ENCODE assay signal across 17 cellular contexts in genomic region chr1:20678599-20678998, GRCh38. TPM values are rescaled to one million over a fixed set of nuclear protein-coding genes. Genes with fewer than 3 reads are reported as not detected.
A peak's percentile ranks its signal among the peaks of the same experiment; 100 is the strongest.
DNase-seq lines count a peak whose midpoint lies in the region; ATAC-seq, FAIRE-seq and TF ChIP-seq lines count a peak whose summit lies in the region.
"Had no signal": no experiment of that assay in that cellular context is flagged by ENCODE, and none has a peak within 500 bp of the region (broad histone marks: within the 10 kb centered on the region; RNA-seq: fewer than 3 reads in every experiment).

No MANE protein-coding gene starts in this region.

- POLR2A ChIA-PET in K562 (lab: Yijun Ruan, JAX) = no interaction called here

- peak overlapping the region; percentile 59 to 86 (median 78) for H3K4me2 ChIP-seq in BLaER1 treated with 17β-estradiol and CSF1 and Interleukin-3, amounts not matched to agents 10 nM and 100 nM
- H3K4me2 ChIP-seq in K562 (ENCODE audit: insufficient read depth, low read length) = no peak overlapping the region

- no TSS peak for BruUV-seq in K562 (replicated peaks; lab: Mats Ljungman, UMichigan)

- no peak for TF ChIP-seq RAD21 in K562 (CRISPR knock-in tag; conservative IDR thresholded peaks at IDR 0.05 in 1 of 2, IDR thresholded peaks at IDR 0.05 in 1 of 2)

- H3K9me1 ChIP-seq in K562 (ENCODE audit: control insufficient read depth, insufficient read depth, low read length) = no peaks in the 10 kb centered on the region

- no peaks in the 10 kb centered on the region for H3K36me3 ChIP-seq in BLaER1 treated with 17β-estradiol and CSF1 and Interleukin-3, amounts not matched to agents 10 nM and 100 nM
- H3K36me3 ChIP-seq in K562 (ENCODE audit: control insufficient read depth, insufficient read depth, low read length) (no peaks in the 10 kb centered on the region), tibial artery (no peaks in the 10 kb centered on the region), upper lobe of left lung (peaks cover 0 to 18% (median 0%) of the 10 kb centered on the region in 4 donors), tibial nerve (no peaks in the 10 kb centered on the region)
- H3K36me3 ChIP-seq: BE2C had no signal

- WGBS in K562 (ENCODE audit: insufficient coverage, low coverage, missing lambda C conversion rate) = 5% methylated on average over 6 of the region's 6 CpGs
- WGBS in upper lobe of left lung, 2 donors = 60 to 70% methylated on average over 6 of the region's 6 CpGs
- 81 to 83% methylated on average over 6 of the region's 6 CpGs for WGBS in tibial nerve, 2 donors

- H3K4me3 ChIP-seq in BLaER1 treated with 17β-estradiol and CSF1 and Interleukin-3, amounts not matched to agents 10 nM and 100 nM = peak overlapping the region in 2 of 10 experiments; percentile 17 to 29; a peak in 2 of 20 replicates
- H3K4me3 ChIP-seq in K562 (no peak overlapping the region), tibial artery (no peak overlapping the region), upper lobe of left lung (no peak overlapping the region), tibial nerve (no peak overlapping the region)
- H3K4me3 ChIP-seq: heart left ventricle had no signal

- 0 out of 22 replicates have a peak, but pooled peaks cover 0 to 3% (median 0%) of the 10 kb centered on the region in 11 experiments for H4K20me1 ChIP-seq in BLaER1 treated with 17β-estradiol and CSF1 and Interleukin-3, amounts not matched to agents 10 nM and 100 nM
- no peaks in the 10 kb centered on the region for H4K20me1 ChIP-seq in K562 (replicated peaks; ENCODE audit: control insufficient read depth, insufficient read depth, low read length)

- FAIRE-seq in K562 (lab: Jason Lieb, UNC) = no peak
- FAIRE-seq: endothelial cell of umbilical vein had no signal

- H3K27ac ChIP-seq in BLaER1 treated with 17β-estradiol and CSF1 and Interleukin-3, amounts not matched to agents 10 nM and 100 nM = peak overlapping the region in 4 of 11 experiments; percentile 24 to 44 (median 34); a peak in 4 of 22 replicates
- H3K27ac ChIP-seq in K562 (ENCODE audit: extremely low read depth, low read depth, low read length) = no peak overlapping the region
- no peak overlapping the region for H3K27ac ChIP-seq in tibial artery
- H3K27ac ChIP-seq in upper lobe of left lung = no peak overlapping the region
- H3K27ac ChIP-seq in tibial nerve = no peak overlapping the region
- H3K27ac ChIP-seq: heart left ventricle had no signal

- TF ChIP-seq CTCF in GM13977 (IDR thresholded peaks at IDR 0.05; ENCODE audit: extremely low read depth, insufficient read depth, missing control alignments) = no peak
- no peak for TF ChIP-seq CTCF in K562 (IDR thresholded peaks at IDR 0.05 in 2 of 3, conservative IDR thresholded peaks at IDR 0.05 in 1 of 3; ENCODE audit: insufficient read depth in 2 of 3, low read depth in 1 of 3, low read length in 3 of 3)
- no peak for TF ChIP-seq CTCF in tibial artery (IDR thresholded peaks at IDR 0.05)
- TF ChIP-seq CTCF in upper lobe of left lung (IDR thresholded peaks at IDR 0.05) = no peak
- no peak for TF ChIP-seq CTCF in tibial nerve (IDR thresholded peaks at IDR 0.05)

- peak overlapping the region in 3 of 11 experiments; percentile 2 to 34 (median 4); a peak in 1 of 22 replicates for H3K9ac ChIP-seq in BLaER1 treated with 17β-estradiol and CSF1 and Interleukin-3, amounts not matched to agents 10 nM and 100 nM
- no peak overlapping the region for H3K9ac ChIP-seq in K562 (ENCODE audit: insufficient read depth in 1 of 2, low read depth in 2 of 2, low read length in 2 of 2)

- in situ Hi-C loops in GM13977 (cut with MboI; ENCODE audit: low pct_unique_long_range_greater_than_20kb, low sequenced_read_pairs, unreplicated experiment) (no loop called here), K562 (cut with MboI) (no loop called here)

- H3K79me2 ChIP-seq in K562 (ENCODE audit: control insufficient read depth, insufficient read depth, low read length) = no peaks in the 10 kb centered on the region

- intact Hi-C loops in K562 (cut with micrococcal nuclease) = no loop called here
- intact Hi-C loops in tibial artery (cut with DNase I; ENCODE audit: low total_unique reads) = no loop called here

- TF ChIP-seq POLR2A in K562 (conservative IDR thresholded peaks at IDR 0.05) (no peak), upper lobe of left lung (IDR thresholded peaks at IDR 0.05) (no peak), tibial nerve (IDR thresholded peaks at IDR 0.05) (no peak)

- ATAC-seq in K562 = no peak
- no peak for ATAC-seq in HG03432 (IDR thresholded peaks at IDR 0.05; ENCODE audit: unreplicated experiment)
- ATAC-seq in upper lobe of left lung (ENCODE audit: low FRiP score in 2 of 2) = no peak
- ATAC-seq: heart left ventricle, left cardiac atrium, right cardiac atrium had no signal

- H3K4me1 ChIP-seq in BLaER1 treated with 17β-estradiol and CSF1 and Interleukin-3, amounts not matched to agents 10 nM and 100 nM = peaks cover 27 to 50% (median 44%) of the 10 kb centered on the region in 10 experiments
- H3K4me1 ChIP-seq in K562 (replicated peaks in 1 of 2; ENCODE audit: control insufficient read depth in 2 of 2, insufficient read depth in 2 of 2, low read length in 2 of 2) (peaks cover 0 to 6% of the 10 kb centered on the region in 2 experiments; a peak in 1 of 5 replicates), tibial artery (no peaks in the 10 kb centered on the region), upper lobe of left lung (peaks cover 4 to 12% (median 7%) of the 10 kb centered on the region in 4 donors), tibial nerve (no peaks in the 10 kb centered on the region)
- H3K4me1 ChIP-seq: BE2C had no signal

- TF ChIP-seq EP300 in K562 (IDR thresholded peaks at IDR 0.05; ENCODE audit: low read length) (no peak), upper lobe of left lung (IDR thresholded peaks at IDR 0.05) (no peak), tibial nerve (IDR thresholded peaks at IDR 0.05) (no peak)

- DNase-seq in GM13977 (ENCODE audit: low spot score) = peak; percentile 61
- DNase-seq in NAMALWA (ENCODE audit: low spot score) = peak; percentile 20
- no peak for DNase-seq in K562 (ENCODE audit: extremely low read depth in 1 of 4, low spot score in 3 of 4)
- DNase-seq in tibial artery = no peak
- no peak for DNase-seq in upper lobe of left lung
- DNase-seq in tibial nerve (ENCODE audit: low spot score in 2 of 2) = no peak
- DNase-seq: activated CD4-positive, alpha-beta T cell treated with anti-CD3 and anti-CD28 coated beads for 4 hours; BE2C; EL; left cardiac atrium; NCI-H2107; right cardiac atrium; stimulated activated CD4-positive, alpha-beta T cell treated with anti-CD3 and anti-CD28 coated beads, Interleukin-4, amount 100 ng/mL, for 4 hours had no signal

- CTCF ChIA-PET in K562 (lab: Yijun Ruan, JAX; ENCODE audit: low intra/inter-chr PET ratio) = no interaction called here

- H2AFZ ChIP-seq in K562 (ENCODE audit: low read depth, low read length) = no peak overlapping the region

- H3K27me3 ChIP-seq in BLaER1 treated with 17β-estradiol and CSF1 and Interleukin-3, amounts not matched to agents 10 nM and 100 nM = no peaks in the 10 kb centered on the region
- H3K27me3 ChIP-seq in K562 (ENCODE audit: control insufficient read depth in 2 of 2, insufficient read depth in 2 of 2, low read length in 2 of 2) (peaks cover 32 to 47% of the 10 kb centered on the region in 2 experiments), tibial artery (no peaks in the 10 kb centered on the region), upper lobe of left lung (no peaks in the 10 kb centered on the region), tibial nerve (no peaks in the 10 kb centered on the region)
- H3K27me3 ChIP-seq: BE2C, heart left ventricle had no signal

- peaks cover 10 to 17% (median 13%) of the 10 kb centered on the region in 11 experiments for H3K9me3 ChIP-seq in BLaER1 treated with 17β-estradiol and CSF1 and Interleukin-3, amounts not matched to agents 10 nM and 100 nM (replicated peaks in 1 of 11)
- H3K9me3 ChIP-seq in K562 (replicated peaks; ENCODE audit: control insufficient read depth, insufficient read depth, low read depth, low read length) (no peaks in the 10 kb centered on the region; the same call in 1 of the 2 replicates), tibial artery (no peaks in the 10 kb centered on the region), upper lobe of left lung (no peaks in the 10 kb centered on the region), tibial nerve (no peaks in the 10 kb centered on the region)
- H3K9me3 ChIP-seq: BE2C, heart left ventricle had no signal

RNA-seq across cellular contexts. Expression of gene DDOST, which starts 17.4 kb away (rescaled TPM):
- 175 and 296 TPM in 2 replicates for total RNA-seq in K562 (2011; cell fraction: chromatin; rRNA removed; ENCODE audit: low replicate concordance)
- 446 and 467 TPM in 2 replicates for total RNA-seq in K562 (2011; cell fraction: nucleolus; rRNA removed)
- total RNA-seq in K562 (2011; cell fraction: nucleoplasm; rRNA removed) = 312 and 382 TPM in 2 replicates
- total RNA-seq in K562 (2014; rRNA removed) (209 and 254 TPM in 2 replicates), K562 (2014; rRNA removed; fragmentation: Illumina TruSeq; extraction: Trizol) (148 and 173 TPM in 2 replicates), K562 (2015; rRNA removed; fragmentation: Illumina TruSeq; extraction: Trizol) (240 and 241 TPM in 2 replicates), K562 (2021) (204 and 214 TPM in 2 replicates), upper lobe of left lung (100 to 1,000 TPM in 4 of 6 donors, 10 to 100 TPM in 2; 54.5 to 212 (median 141) TPM), tibial nerve (100 to 1,000 TPM in 2 of 4 donors, 10 to 100 TPM in 2; 79.7 to 115 (median 99.6) TPM)
- polyA plus RNA-seq in K562 (2011; rRNA removed) (260 and 287 TPM in 2 replicates), K562 (2014; fragmentation: Illumina TruSeq; extraction: Trizol) (255 and 267 TPM in 2 replicates), K562 (2014; fragmentation: Nextera tagmentation; extraction: Ambion mirVana) (100 to 1,000 TPM; 185 to 306 TPM), K562 (2014; rRNA removed) (222 and 268 TPM in 2 replicates)
- 342 and 406 TPM in 2 replicates for polyA plus RNA-seq in K562 (2011; cell fraction: cytosol; rRNA removed)
- polyA plus RNA-seq in K562 (2011; cell fraction: nucleus; rRNA removed) = 69.7 and 99.0 TPM in 2 replicates
- polyA plus RNA-seq in K562 (2012) = 227 and 356 TPM in 2 replicates
- 217 and 219 TPM in 2 replicates for polyA minus RNA-seq in K562 (2011; rRNA and poly(A)+ RNA removed)
- 93.0 and 124 TPM in 2 replicates for polyA minus RNA-seq in K562 (2011; cell fraction: cytosol; rRNA and poly(A)+ RNA removed)
- 35.7 and 64.2 TPM in 2 replicates for polyA minus RNA-seq in K562 (2011; cell fraction: nucleus; rRNA and poly(A)+ RNA removed)

RNA-seq across cellular contexts. Expression of gene KIF17, which starts 39.2 kb away (rescaled TPM):
- total RNA-seq in K562 (2011; cell fraction: chromatin; rRNA removed; ENCODE audit: low replicate concordance) = 0.69 TPM in 1 of 2 replicates, not detected in the other
- total RNA-seq in K562 (2011; cell fraction: nucleolus; rRNA removed) = 0.50 and 0.66 TPM in 2 replicates
- total RNA-seq in K562 (2011; cell fraction: nucleoplasm; rRNA removed) = 0.22 TPM in 1 of 2 replicates, not detected in the other
- total RNA-seq in K562 (2014; rRNA removed) (0.12 TPM in 1 of 2 replicates, not detected in the other), K562 (2014; rRNA removed; fragmentation: Illumina TruSeq; extraction: Trizol) (not detected in 2 replicates), K562 (2015; rRNA removed; fragmentation: Illumina TruSeq; extraction: Trizol) (not detected in 2 replicates), K562 (2021) (0.11 and 0.47 TPM in 2 replicates), upper lobe of left lung (10 to 100 TPM in 1 of 6 donors, 1 to 10 TPM in 5; 4.2 to 12.6 (median 8.5) TPM), tibial nerve (1 to 10 TPM in 3 of 4 donors, under 1 TPM in 1; 0.59 to 4.2 (median 3.3) TPM)
- polyA plus RNA-seq in K562 (2011; rRNA removed) (0.08 and 0.10 TPM in 2 replicates), K562 (2014; fragmentation: Illumina TruSeq; extraction: Trizol) (0.04 TPM in 1 of 2 replicates, not detected in the other), K562 (2014; fragmentation: Nextera tagmentation; extraction: Ambion mirVana) (under 1 TPM in 1 of 2 experiments, not detected in 1; 0.04 TPM), K562 (2014; rRNA removed) (0.27 TPM in 1 of 2 replicates, not detected in the other)
- polyA plus RNA-seq in K562 (2011; cell fraction: cytosol; rRNA removed) = 0.06 and 0.31 TPM in 2 replicates
- 0.17 and 0.50 TPM in 2 replicates for polyA plus RNA-seq in K562 (2011; cell fraction: nucleus; rRNA removed)
- 0.10 and 0.28 TPM in 2 replicates for polyA plus RNA-seq in K562 (2012)
- polyA minus RNA-seq in K562 (2011; rRNA and poly(A)+ RNA removed) = 0.36 and 0.46 TPM in 2 replicates
- polyA minus RNA-seq in K562 (2011; cell fraction: cytosol; rRNA and poly(A)+ RNA removed) = 0.29 TPM in 1 of 2 replicates, not detected in the other
- polyA minus RNA-seq in K562 (2011; cell fraction: nucleus; rRNA and poly(A)+ RNA removed) = 0.11 and 0.27 TPM in 2 replicates

RNA-seq across cellular contexts. Expression of gene PINK1, which starts 45.3 kb away (rescaled TPM):
- total RNA-seq in K562 (2011; cell fraction: chromatin; rRNA removed; ENCODE audit: low replicate concordance) = 7.4 and 10.6 TPM in 2 replicates
- 5.8 and 8.2 TPM in 2 replicates for total RNA-seq in K562 (2011; cell fraction: nucleolus; rRNA removed)
- total RNA-seq in K562 (2011; cell fraction: nucleoplasm; rRNA removed) = 7.4 and 8.1 TPM in 2 replicates
- total RNA-seq in K562 (2014; rRNA removed) (11.3 and 12.9 TPM in 2 replicates), K562 (2014; rRNA removed; fragmentation: Illumina TruSeq; extraction: Trizol) (5.7 and 6.2 TPM in 2 replicates), K562 (2015; rRNA removed; fragmentation: Illumina TruSeq; extraction: Trizol) (5.9 and 6.5 TPM in 2 replicates), K562 (2021) (9.3 and 9.5 TPM in 2 replicates), upper lobe of left lung (100 to 1,000 TPM in 2 of 6 donors, 10 to 100 TPM in 4; 62.8 to 118 (median 86.2) TPM), tibial nerve (100 to 1,000 TPM in 3 of 4 donors, 10 to 100 TPM in 1; 93.9 to 134 (median 124) TPM)
- polyA plus RNA-seq in K562 (2011; rRNA removed) (6.8 and 9.3 TPM in 2 replicates), K562 (2014; fragmentation: Illumina TruSeq; extraction: Trizol) (7.6 and 9.9 TPM in 2 replicates), K562 (2014; fragmentation: Nextera tagmentation; extraction: Ambion mirVana) (1 to 10 TPM; 1.5 to 2.2 TPM), K562 (2014; rRNA removed) (10.2 and 10.5 TPM in 2 replicates)
- polyA plus RNA-seq in K562 (2011; cell fraction: cytosol; rRNA removed) = 8.0 and 11.3 TPM in 2 replicates
- polyA plus RNA-seq in K562 (2011; cell fraction: nucleus; rRNA removed) = 5.3 and 5.6 TPM in 2 replicates
- polyA plus RNA-seq in K562 (2012) = 9.1 and 27.2 TPM in 2 replicates
- 4.9 TPM in 2 replicates for polyA minus RNA-seq in K562 (2011; rRNA and poly(A)+ RNA removed)
- 3.1 and 4.2 TPM in 2 replicates for polyA minus RNA-seq in K562 (2011; cell fraction: cytosol; rRNA and poly(A)+ RNA removed)
- polyA minus RNA-seq in K562 (2011; cell fraction: nucleus; rRNA and poly(A)+ RNA removed) = 1.5 and 2.2 TPM in 2 replicates

RNA-seq across cellular contexts. Expression of gene SH2D5, which starts 53.9 kb away (rescaled TPM):
- 0.25 TPM in 1 of 2 replicates, not detected in the other for total RNA-seq in K562 (2011; cell fraction: chromatin; rRNA removed; ENCODE audit: low replicate concordance)
- total RNA-seq in K562 (2011; cell fraction: nucleolus; rRNA removed) = 0.17 and 0.26 TPM in 2 replicates
- total RNA-seq in K562 (2011; cell fraction: nucleoplasm; rRNA removed) = 0.22 TPM in 1 of 2 replicates, not detected in the other
- total RNA-seq in K562 (2014; rRNA removed) = not detected in 2 replicates
- total RNA-seq in K562 (2014; rRNA removed; fragmentation: Illumina TruSeq; extraction: Trizol) = not detected in 2 replicates
- total RNA-seq in K562 (2015; rRNA removed; fragmentation: Illumina TruSeq; extraction: Trizol) = 0.04 TPM in 1 of 2 replicates, not detected in the other
- total RNA-seq in K562 (2021) = 0.11 TPM in 1 of 2 replicates, not detected in the other
- 0.03 and 0.06 TPM in 2 replicates for polyA plus RNA-seq in K562 (2011; rRNA removed)
- polyA plus RNA-seq in K562 (2011; cell fraction: cytosol; rRNA removed) = 0.03 TPM in 1 of 2 replicates, not detected in the other
- polyA plus RNA-seq in K562 (2011; cell fraction: nucleus; rRNA removed) = 0.13 and 0.15 TPM in 2 replicates
- polyA plus RNA-seq in K562 (2012) = not detected in 2 replicates
- 0.10 TPM in 1 of 2 replicates, not detected in the other for polyA plus RNA-seq in K562 (2014; fragmentation: Illumina TruSeq; extraction: Trizol)
- polyA plus RNA-seq in K562 (2014; fragmentation: Nextera tagmentation; extraction: Ambion mirVana) = not detected
- not detected in 2 replicates for polyA plus RNA-seq in K562 (2014; rRNA removed)
- not detected in 2 replicates for polyA minus RNA-seq in K562 (2011; rRNA and poly(A)+ RNA removed)
- not detected in 2 replicates for polyA minus RNA-seq in K562 (2011; cell fraction: cytosol; rRNA and poly(A)+ RNA removed)
- 0.13 TPM in 1 of 2 replicates, not detected in the other for polyA minus RNA-seq in K562 (2011; cell fraction: nucleus; rRNA and poly(A)+ RNA removed)
- total RNA-seq in upper lobe of left lung = under 1 TPM in 3 of 6 donors, not detected in 3; 0.13 to 0.46 (median 0.40) TPM
- total RNA-seq in tibial nerve = not detected

Comparison
In these comparisons a context has a peak if more than half of its experiments do, and no peak if none do; other contexts are left out.
1. DNase-seq: peak in GM13977 (single experiment) and NAMALWA (single experiment); none in K562 (0 of 4), tibial artery (0 of 2), upper lobe of left lung (0 of 2) and tibial nerve (0 of 2).
2. RNA of gene PINK1, which starts 45.3 kb away (total RNA-seq): 93.9 to 134 TPM in tibial nerve and 62.8 to 118 TPM in upper lobe of left lung; 5.7 to 12.9 TPM in K562; every median in the first group is over 4 times any median in the second.